ENCODE assay signal across 12 cellular contexts in the genomic region with DNA sequence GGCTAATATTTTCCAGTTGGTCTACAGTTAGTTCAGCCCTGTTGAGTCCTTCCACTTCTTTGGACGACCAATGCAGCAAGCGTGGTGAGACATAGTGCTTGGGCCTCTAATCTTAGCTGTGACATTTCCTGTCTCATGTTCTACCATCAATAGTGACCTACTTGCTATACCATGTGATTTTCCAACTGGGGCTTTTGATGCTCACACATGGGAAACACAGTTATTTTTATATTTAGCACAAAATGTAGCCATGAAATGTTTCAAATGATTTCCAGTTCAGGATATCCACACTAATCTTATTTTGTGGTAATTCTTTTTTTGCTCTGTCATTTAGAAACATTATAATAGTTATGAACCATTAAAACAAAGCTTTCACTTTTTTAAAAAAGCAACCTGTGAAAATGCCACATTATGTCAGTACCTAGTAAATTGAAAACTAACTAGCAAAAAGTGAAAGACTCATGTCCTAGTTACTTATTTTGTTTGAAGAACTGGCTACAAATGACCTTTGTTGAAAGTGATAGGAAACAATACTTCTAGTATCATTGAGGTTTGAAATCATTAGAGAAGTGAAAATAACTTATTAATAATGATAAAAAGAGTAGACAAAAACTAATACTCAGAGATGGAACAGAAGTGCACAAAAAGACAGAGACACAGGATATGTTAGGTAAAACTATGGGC. TPM values are rescaled to one million over a fixed set of nuclear protein-coding genes. Genes with fewer than 3 reads are reported as not detected.
DNase-seq lines count a peak whose midpoint lies in the region; ATAC-seq and TF ChIP-seq lines count a peak whose summit lies in the region.
"Had no signal": no experiment of that assay in that cellular context is flagged by ENCODE, and none has a peak within 500 bp of the region (broad histone marks: within the 10 kb centered on the region; RNA-seq: fewer than 3 reads in every experiment).

No MANE protein-coding gene starts in this region.

- peaks cover 0 to 5% (median 0%) of the 10 kb centered on the region in 11 donors for H3K9me3 ChIP-seq in heart right ventricle
- no peaks in the 10 kb centered on the region for H3K9me3 ChIP-seq in right atrium auricular region
- H3K9me3 ChIP-seq in SK-N-SH, result no peaks in the 10 kb centered on the region

- POLR2A ChIA-PET in SK-N-SH (lab: Yijun Ruan, JAX), result no interaction called here

- ATAC-seq in heart right ventricle (peak in 7 of 8 donors; percentile 51 to 86 (median 69)), HG02885 (IDR thresholded peaks at IDR 0.05; ENCODE audit: poor library complexity, unreplicated experiment) (peak; percentile 81)
- ATAC-seq: HCT116 had no signal

- WGBS in heart right ventricle, 2 donors, result 46 to 67% methylated on average over 2 of the region's 2 CpGs
- WGBS in SK-N-SH (ENCODE audit: low lambda C conversion rate), result 96% methylated on average over 2 of the region's 2 CpGs

- H3K36me3 ChIP-seq in heart right ventricle (no peaks in the 10 kb centered on the region), right atrium auricular region (no peaks in the 10 kb centered on the region), SK-N-SH (replicated peaks in 1 of 2; ENCODE audit: control insufficient read depth in 1 of 2, insufficient read depth in 2 of 2, low read length in 1 of 2) (no peaks in the 10 kb centered on the region)

- H3K4me1 ChIP-seq in heart right ventricle (peaks cover 0 to 77% (median 52%) of the 10 kb centered on the region in 9 donors), right atrium auricular region (peaks cover 0 to 54% of the 10 kb centered on the region in 2 donors), SK-N-SH (ENCODE audit: control insufficient read depth in 1 of 2, insufficient read depth in 2 of 2, low read depth in 1 of 2, low read length in 1 of 2) (peaks cover 2 to 30% of the 10 kb centered on the region in 2 experiments; a peak in 3 of 4 replicates)

- H3K4me2 ChIP-seq in SK-N-SH, result peak overlapping the region; percentile 53

- DNase-seq in heart right ventricle, result no peak
- no peak for DNase-seq in right atrium auricular region (ENCODE audit: low spot score)
- no peak for DNase-seq in SK-N-SH
- no peak for DNase-seq in LoVo (ENCODE audit: low spot score)
- no peak for DNase-seq in stimulated activated naive CD4-positive, alpha-beta T cell treated with Interleukin-2 at 50 U/mL for 16 hours (lab: John Stamatoyannopoulos, UW)
- no peak for DNase-seq in NCI-H774 (lab: John Stamatoyannopoulos, UW)
- no peak for DNase-seq in NCI-H2171 treated with DMSO at 0.1 percent for 48 hours (lab: John Stamatoyannopoulos, UW)
- DNase-seq: effector CD4-positive, alpha-beta T cell; NCI-H524 treated with DMSO at 0.1 percent for 48 hours had no signal

- no peak overlapping the region for H3K4me3 ChIP-seq in heart right ventricle
- no peak overlapping the region for H3K4me3 ChIP-seq in right atrium auricular region
- no peak overlapping the region for H3K4me3 ChIP-seq in SK-N-SH (ENCODE audit: low read depth in 2 of 2, low read length in 1 of 2)
- H3K4me3 ChIP-seq: lung had no signal

- H2AFZ ChIP-seq in SK-N-SH (ENCODE audit: low read depth), result no peak overlapping the region

- H3K9ac ChIP-seq in SK-N-SH, result peak overlapping the region; percentile 11; the same call in 1 of the 2 replicates

- TF ChIP-seq CTCF in heart right ventricle (IDR thresholded peaks at IDR 0.05) (no peak), right atrium auricular region (IDR thresholded peaks at IDR 0.05) (no peak), SK-N-SH (IDR thresholded peaks at IDR 0.05) (no peak)

- H3K79me2 ChIP-seq in SK-N-SH (ENCODE audit: insufficient read depth), result peaks cover 75% of the 10 kb centered on the region

- H3K9me2 ChIP-seq in SK-N-SH, result no peaks in the 10 kb centered on the region

- TF ChIP-seq RAD21 in SK-N-SH (IDR thresholded peaks at IDR 0.05; ENCODE audit: low read length), result no peak

- no peaks in the 10 kb centered on the region for H4K20me1 ChIP-seq in SK-N-SH (ENCODE audit: insufficient read depth)

- intact Hi-C loops in heart right ventricle (cut with DNase I), result loop anchor here in 1 of 10 donors (5.0 kb wide), 1 partner anchor 45 kb away; no protein-coding TSS in a partner anchor

- H3K27ac ChIP-seq in heart right ventricle (peak overlapping the region in 6 of 10 donors; percentile 16 to 64 (median 28)), right atrium auricular region (peak overlapping the region in 1 of 2 donors; percentile 4), SK-N-SH (ENCODE audit: low read depth in 2 of 2, low read length in 1 of 2) (peak overlapping the region; percentile 39 to 63; a peak in 3 of 4 replicates)

- no peak for TF ChIP-seq EP300 in SK-N-SH (IDR thresholded peaks at IDR 0.05; ENCODE audit: borderline replicate concordance in 1 of 2, low read depth in 1 of 2, low read length in 1 of 2)

- CTCF ChIA-PET in SK-N-SH (lab: Yijun Ruan, JAX), result no interaction called here

- peaks cover 42% of the 10 kb centered on the region for H3F3A ChIP-seq in SK-N-SH (replicated peaks; ENCODE audit: insufficient read depth)

- H3K27me3 ChIP-seq in heart right ventricle (no peaks in the 10 kb centered on the region), right atrium auricular region (no peaks in the 10 kb centered on the region), SK-N-SH (ENCODE audit: insufficient read depth) (no peaks in the 10 kb centered on the region)

TF ChIP-seq in SK-N-SH, 30 proteins besides CTCF, POLR2A, EP300 and RAD21 (continues in another document):
- TF ChIP-seq, protein P1, sequence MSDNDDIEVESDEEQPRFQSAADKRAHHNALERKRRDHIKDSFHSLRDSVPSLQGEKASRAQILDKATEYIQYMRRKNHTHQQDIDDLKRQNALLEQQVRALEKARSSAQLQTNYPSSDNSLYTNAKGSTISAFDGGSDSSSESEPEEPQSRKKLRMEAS (IDR thresholded peaks at IDR 0.05; ENCODE audit: low read depth), result no peak
- TF ChIP-seq TAF1 (IDR thresholded peaks at IDR 0.05; ENCODE audit: borderline replicate concordance, low read depth, low read length) (no peak), NFIC (IDR thresholded peaks at IDR 0.05; ENCODE audit: borderline replicate concordance) (no peak), POLR2AphosphoS5 (IDR thresholded peaks at IDR 0.05; ENCODE audit: low read depth, low read length) (no peak), JUND (IDR thresholded peaks at IDR 0.05) (no peak), FOSL2 (IDR thresholded peaks at IDR 0.05; ENCODE audit: borderline replicate concordance, low read depth) (no peak), FOXJ3 (CRISPR knock-in tag; IDR thresholded peaks at IDR 0.05) (no peak), CHD2 (IDR thresholded peaks at IDR 0.05; ENCODE audit: low read length, partially characterized antibody) (no peak), MXI1 (IDR thresholded peaks at IDR 0.05; ENCODE audit: low read depth, low read length) (no peak), NRF1 (IDR thresholded peaks at IDR 0.05; ENCODE audit: low read depth, low read length) (no peak)
- TF ChIP-seq, protein P2, sequence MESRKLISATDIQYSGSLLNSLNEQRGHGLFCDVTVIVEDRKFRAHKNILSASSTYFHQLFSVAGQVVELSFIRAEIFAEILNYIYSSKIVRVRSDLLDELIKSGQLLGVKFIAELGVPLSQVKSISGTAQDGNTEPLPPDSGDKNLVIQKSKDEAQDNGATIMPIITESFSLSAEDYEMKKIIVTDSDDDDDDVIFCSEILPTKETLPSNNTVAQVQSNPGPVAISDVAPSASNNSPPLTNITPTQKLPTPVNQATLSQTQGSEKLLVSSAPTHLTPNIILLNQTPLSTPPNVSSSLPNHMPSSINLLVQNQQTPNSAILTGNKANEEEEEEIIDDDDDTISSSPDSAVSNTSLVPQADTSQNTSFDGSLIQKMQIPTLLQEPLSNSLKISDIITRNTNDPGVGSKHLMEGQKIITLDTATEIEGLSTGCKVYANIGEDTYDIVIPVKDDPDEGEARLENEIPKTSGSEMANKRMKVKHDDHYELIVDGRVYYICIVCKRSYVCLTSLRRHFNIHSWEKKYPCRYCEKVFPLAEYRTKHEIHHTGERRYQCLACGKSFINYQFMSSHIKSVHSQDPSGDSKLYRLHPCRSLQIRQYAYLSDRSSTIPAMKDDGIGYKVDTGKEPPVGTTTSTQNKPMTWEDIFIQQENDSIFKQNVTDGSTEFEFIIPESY (IDR thresholded peaks at IDR 0.05; ENCODE audit: borderline replicate concordance, low read depth), result no peak
- TF ChIP-seq, protein P3, sequence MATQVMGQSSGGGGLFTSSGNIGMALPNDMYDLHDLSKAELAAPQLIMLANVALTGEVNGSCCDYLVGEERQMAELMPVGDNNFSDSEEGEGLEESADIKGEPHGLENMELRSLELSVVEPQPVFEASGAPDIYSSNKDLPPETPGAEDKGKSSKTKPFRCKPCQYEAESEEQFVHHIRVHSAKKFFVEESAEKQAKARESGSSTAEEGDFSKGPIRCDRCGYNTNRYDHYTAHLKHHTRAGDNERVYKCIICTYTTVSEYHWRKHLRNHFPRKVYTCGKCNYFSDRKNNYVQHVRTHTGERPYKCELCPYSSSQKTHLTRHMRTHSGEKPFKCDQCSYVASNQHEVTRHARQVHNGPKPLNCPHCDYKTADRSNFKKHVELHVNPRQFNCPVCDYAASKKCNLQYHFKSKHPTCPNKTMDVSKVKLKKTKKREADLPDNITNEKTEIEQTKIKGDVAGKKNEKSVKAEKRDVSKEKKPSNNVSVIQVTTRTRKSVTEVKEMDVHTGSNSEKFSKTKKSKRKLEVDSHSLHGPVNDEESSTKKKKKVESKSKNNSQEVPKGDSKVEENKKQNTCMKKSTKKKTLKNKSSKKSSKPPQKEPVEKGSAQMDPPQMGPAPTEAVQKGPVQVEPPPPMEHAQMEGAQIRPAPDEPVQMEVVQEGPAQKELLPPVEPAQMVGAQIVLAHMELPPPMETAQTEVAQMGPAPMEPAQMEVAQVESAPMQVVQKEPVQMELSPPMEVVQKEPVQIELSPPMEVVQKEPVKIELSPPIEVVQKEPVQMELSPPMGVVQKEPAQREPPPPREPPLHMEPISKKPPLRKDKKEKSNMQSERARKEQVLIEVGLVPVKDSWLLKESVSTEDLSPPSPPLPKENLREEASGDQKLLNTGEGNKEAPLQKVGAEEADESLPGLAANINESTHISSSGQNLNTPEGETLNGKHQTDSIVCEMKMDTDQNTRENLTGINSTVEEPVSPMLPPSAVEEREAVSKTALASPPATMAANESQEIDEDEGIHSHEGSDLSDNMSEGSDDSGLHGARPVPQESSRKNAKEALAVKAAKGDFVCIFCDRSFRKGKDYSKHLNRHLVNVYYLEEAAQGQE (IDR thresholded peaks at IDR 0.05; ENCODE audit: low read depth, low read length), result no peak

RNA-seq across cellular contexts. Expression of a gene that starts 18.3 kb away (rescaled TPM):
- total RNA-seq in heart right ventricle (10 to 100 TPM; 16.8 to 57.4 (median 45.9) TPM), right atrium auricular region (10 to 100 TPM; 14.5 to 19.7 TPM)
- polyA plus RNA-seq in heart right ventricle (10 to 100 TPM in 1 of 2 donors, 1 to 10 TPM in 1; 4.8 to 76.2 TPM), SK-N-SH (2012; rRNA removed) (21.5 and 32.4 TPM in 2 replicates)
- 22.5 and 25.9 TPM in 2 replicates for polyA plus RNA-seq in SK-N-SH (2012; cell fraction: cytosol; rRNA removed)
- 10.0 and 18.4 TPM in 2 replicates for polyA plus RNA-seq in SK-N-SH (2012; cell fraction: nucleus; rRNA removed)
